Comparison of ENCODE assay signal across 12 cellular contexts in genomic region chr21:37557261-37557950, GRCh38.
DNase-seq lines count a peak whose midpoint lies in the region; ATAC-seq and TF ChIP-seq lines count a peak whose summit lies in the region.
"Had no signal": no experiment of that assay in that cellular context is flagged by ENCODE, and none has a peak within 500 bp of the region (broad histone marks: within the 10 kb centered on the region; RNA-seq: fewer than 3 reads in every experiment).

No MANE protein-coding gene starts in this region.

- no peaks in the 10 kb centered on the region for H3K9me3 ChIP-seq in heart left ventricle
- H3K9me3 ChIP-seq in Karpas-422 (ENCODE audit: low read length): no peaks in the 10 kb centered on the region

- H3K27me3 ChIP-seq in heart left ventricle (no peaks in the 10 kb centered on the region), Karpas-422 (ENCODE audit: low read length) (no peaks in the 10 kb centered on the region)
- H3K27me3 ChIP-seq: cardiac muscle cell had no signal

- peak overlapping the region; percentile 14 for H3K4me3 Mint-ChIP-seq in stimulated activated memory B cell treated with anti-CD40 and anti-IgM and Interleukin-4, amounts not matched to agents 10 μg/mL and 1 μg/mL and 100 μg/mL, for 72 hours
- no peak overlapping the region for H3K4me3 Mint-ChIP-seq in chondrocyte (ENCODE audit: unreplicated experiment)

- H3K4me2 ChIP-seq in Karpas-422 (ENCODE audit: low read depth, low read length, poor library complexity, severe bottlenecking): peak overlapping the region; percentile 29

- H3K9me3 Mint-ChIP-seq in stimulated activated memory B cell treated with anti-CD40 and anti-IgM and Interleukin-4, amounts not matched to agents 10 μg/mL and 1 μg/mL and 100 μg/mL, for 72 hours: peaks cover 8% of the 10 kb centered on the region
- H3K9me3 Mint-ChIP-seq in chondrocyte (ENCODE audit: low read depth): peaks cover 6% of the 10 kb centered on the region

- H3K4me3 ChIP-seq in heart left ventricle: peak overlapping the region in 2 of 12 donors; percentile 6 to 22
- H3K4me3 ChIP-seq in Karpas-422 (ENCODE audit: low read length): no peak overlapping the region
- H3K4me3 ChIP-seq: cardiac muscle cell had no signal

- H3K27me3 Mint-ChIP-seq in stimulated activated memory B cell treated with anti-CD40 and anti-IgM and Interleukin-4, amounts not matched to agents 10 μg/mL and 1 μg/mL and 100 μg/mL, for 72 hours: peaks cover 19% of the 10 kb centered on the region
- no peaks in the 10 kb centered on the region for H3K27me3 Mint-ChIP-seq in chondrocyte (ENCODE audit: low read depth)

- H3K9me2 ChIP-seq in Karpas-422 (replicated peaks; ENCODE audit: insufficient read depth, low read length): no peaks in the 10 kb centered on the region

- H3K4me1 ChIP-seq in heart left ventricle (peaks cover 0 to 26% (median 9%) of the 10 kb centered on the region in 12 donors), Karpas-422 (ENCODE audit: low read length) (peaks cover 4% of the 10 kb centered on the region; the same call in 1 of the 2 replicates)

- TF ChIP-seq CTCF in heart left ventricle (IDR thresholded peaks at IDR 0.05): no peak
- TF ChIP-seq CTCF in chondrocyte (IDR thresholded peaks at IDR 0.05): no peak

- peaks cover 5% of the 10 kb centered on the region for H3K36me3 Mint-ChIP-seq in stimulated activated memory B cell treated with anti-CD40 and anti-IgM and Interleukin-4, amounts not matched to agents 10 μg/mL and 1 μg/mL and 100 μg/mL, for 72 hours
- no peaks in the 10 kb centered on the region for H3K36me3 Mint-ChIP-seq in chondrocyte (ENCODE audit: low read depth)

- WGBS in heart left ventricle, 4 donors: 50 to 68% (median 52%) methylated on average over 8 of the region's 8 CpGs

- H2AFZ ChIP-seq in Karpas-422 (ENCODE audit: low read length): peak overlapping the region; percentile 50; the same call in 1 of the 2 replicates

- intact Hi-C loops in heart left ventricle (cut with DNase I): no loop called here
- intact Hi-C loops in Right ventricle myocardium superior (cut with DNase I): no loop called here

- H4K20me1 ChIP-seq in Karpas-422 (ENCODE audit: insufficient read depth, low read depth, low read length): no peaks in the 10 kb centered on the region

- peak overlapping the region; percentile 39 for H3K27ac Mint-ChIP-seq in stimulated activated memory B cell treated with anti-CD40 and anti-IgM and Interleukin-4, amounts not matched to agents 10 μg/mL and 1 μg/mL and 100 μg/mL, for 72 hours
- no peak overlapping the region for H3K27ac Mint-ChIP-seq in chondrocyte (ENCODE audit: unreplicated experiment)

- no peaks in the 10 kb centered on the region for H3K79me2 ChIP-seq in Karpas-422 (ENCODE audit: low read length)

- H3K27ac ChIP-seq in heart left ventricle (peak overlapping the region in 8 of 12 donors; percentile 25 to 87 (median 40)), Karpas-422 (ENCODE audit: low read length) (no peak overlapping the region)

- no peak for TF ChIP-seq POLR2A in heart left ventricle (IDR thresholded peaks at IDR 0.05)

- H3K36me3 ChIP-seq in heart left ventricle (no peaks in the 10 kb centered on the region), Karpas-422 (ENCODE audit: insufficient read depth, low read length) (no peaks in the 10 kb centered on the region)
- H3K36me3 ChIP-seq: cardiac muscle cell had no signal

- 0 out of 2 replicates have a peak overlapping the region, but pooled peaks have one; percentile 27 for H3K9ac ChIP-seq in Karpas-422 (ENCODE audit: low read length)

- DNase-seq in heart left ventricle: no peak
- DNase-seq in Right ventricle myocardium superior: no peak
- peak; percentile 45 for DNase-seq in Karpas-422
- no peak for DNase-seq in chondrocyte (ENCODE audit: low spot score)
- DNase-seq in DMS53 (lab: John Stamatoyannopoulos, UW): no peak
- DNase-seq in left lobe of liver (ENCODE audit: low spot score): no peak
- DNase-seq: activated CD4-positive, alpha-beta T cell treated with anti-CD3 and anti-CD28 coated beads for 4 hours; NCI-H69 had no signal

- no peak for ATAC-seq in heart left ventricle
- no peak for ATAC-seq in Right ventricle myocardium superior (ENCODE audit: poor library complexity)
- ATAC-seq in HG02763 (IDR thresholded peaks at IDR 0.05; ENCODE audit: unreplicated experiment): peak; percentile 92
- ATAC-seq in stimulated activated memory B cell treated with anti-CD40 and anti-IgM and Interleukin-4, amounts not matched to agents 10 μg/mL and 1 μg/mL and 100 μg/mL, for 72 hours: peak; percentile 97
- ATAC-seq in left lobe of liver: no peak
- ATAC-seq: HCT116 had no signal

- peaks cover 10% of the 10 kb centered on the region for H3K4me1 Mint-ChIP-seq in stimulated activated memory B cell treated with anti-CD40 and anti-IgM and Interleukin-4, amounts not matched to agents 10 μg/mL and 1 μg/mL and 100 μg/mL, for 72 hours
- H3K4me1 Mint-ChIP-seq in chondrocyte (ENCODE audit: low read depth): peaks cover 10% of the 10 kb centered on the region

Comparison
In these comparisons a context has a peak if more than half of its experiments do, and no peak if none do; other contexts are left out.
1. ATAC-seq: peak in HG02763 (single experiment) and stimulated activated memory B cell treated with anti-CD40 and anti-IgM and Interleukin-4, amounts not matched to agents 10 μg/mL and 1 μg/mL and 100 μg/mL, for 72 hours (single experiment); none in heart left ventricle (0 of 4), Right ventricle myocardium superior (single experiment) and left lobe of liver (single experiment).